9 cellular contexts compared by ENCODE assay signal in genomic region chr15:74365619-74366445, GRCh38. TPM values are rescaled to one million over a fixed set of nuclear protein-coding genes. Genes with fewer than 3 reads are reported as not detected.
A peak's percentile ranks its signal among the peaks of the same experiment; 100 is the strongest.
DNase-seq lines count a peak whose midpoint lies in the region; ATAC-seq and TF ChIP-seq lines count a peak whose summit lies in the region.
"Had no signal": no experiment of that assay in that cellular context is flagged by ENCODE, and none has a peak within 500 bp of the region (broad histone marks: within the 10 kb centered on the region; RNA-seq: fewer than 3 reads in every experiment).

No MANE protein-coding gene starts in this region.

- H3K4me3 ChIP-seq in cardiac fibroblast (replicated peaks in 1 of 2; ENCODE audit: low read depth in 2 of 2, low read length in 2 of 2) = peak overlapping the region; percentile 50 to 53
- H3K4me3 ChIP-seq in stomach = peak overlapping the region; percentile 52 to 66 (median 54)
- H3K4me3 ChIP-seq: BLaER1 had no signal

- TF ChIP-seq CTCF in cardiac fibroblast (IDR thresholded peaks at IDR 0.05; ENCODE audit: low read depth, low read length) (no peak), stomach (IDR thresholded peaks at IDR 0.05) (no peak)

- no peaks in the 10 kb centered on the region for H3K9me3 ChIP-seq in stomach
- H3K9me3 ChIP-seq: BLaER1 had no signal

- H3K4me1 ChIP-seq in stomach = peaks cover 7 to 15% (median 12%) of the 10 kb centered on the region in 4 donors
- H3K4me1 ChIP-seq: BLaER1 had no signal

- H3K27me3 Mint-ChIP-seq in T-helper 2 cell treated with Interferon-gamma antibody and Interleukin-4, amounts not matched to agents 5 μg/mL and 100 μg/mL, for 36 hours (ENCODE audit: low read depth) = peaks cover 62% of the 10 kb centered on the region

- intact Hi-C loops in left colon (cut with DNase I, micrococcal nuclease) = no loop called here
- intact Hi-C loops in stomach (cut with DNase I; ENCODE audit: low total_unique reads) = no loop called here

- no peak for TF ChIP-seq POLR2A in stomach (IDR thresholded peaks at IDR 0.05)

- no peak for DNase-seq in T-helper 2 cell treated with Interferon-gamma antibody and Interleukin-4, amounts not matched to agents 5 μg/mL and 100 μg/mL, for 36 hours (ENCODE audit: low spot score)
- DNase-seq in T-helper 2 cell (no peak), cardiac fibroblast (ENCODE audit: low read depth in 2 of 2) (peak; percentile 49 to 72), left colon (no peak), stomach (no peak), KBM-7 (no peak), NCI-H226 (no peak)
- no peak for DNase-seq in stimulated activated naive CD4-positive, alpha-beta T cell treated with Interleukin-2 at 50 U/mL for 16 hours (lab: John Stamatoyannopoulos, UW)

- no peak overlapping the region for H3K27ac Mint-ChIP-seq in T-helper 2 cell treated with Interferon-gamma antibody and Interleukin-4, amounts not matched to agents 5 μg/mL and 100 μg/mL, for 36 hours

- in situ Hi-C loops in KBM-7 (cut with MboI; ENCODE audit: low pct_unique_long_range_greater_than_20kb, low sequenced_read_pairs) = no loop called here

- H3K36me3 Mint-ChIP-seq in T-helper 2 cell treated with Interferon-gamma antibody and Interleukin-4, amounts not matched to agents 5 μg/mL and 100 μg/mL, for 36 hours (ENCODE audit: low read depth) = no peaks in the 10 kb centered on the region

- ATAC-seq in left colon = peak; percentile 63

- peak overlapping the region; percentile 59 for H3K4me3 Mint-ChIP-seq in T-helper 2 cell treated with Interferon-gamma antibody and Interleukin-4, amounts not matched to agents 5 μg/mL and 100 μg/mL, for 36 hours

- H3K27me3 ChIP-seq in stomach = peaks cover 0 to 60% (median 30%) of the 10 kb centered on the region in 3 donors
- H3K27me3 ChIP-seq: BLaER1 had no signal

- H3K9me3 Mint-ChIP-seq in T-helper 2 cell treated with Interferon-gamma antibody and Interleukin-4, amounts not matched to agents 5 μg/mL and 100 μg/mL, for 36 hours = no peaks in the 10 kb centered on the region

- TF ChIP-seq EP300 in stomach (IDR thresholded peaks at IDR 0.05) = no peak

- 5 to 13% (median 6%) methylated on average over 36 to 75 of the region's 75 CpGs for WGBS in stomach, 5 donors

- no peaks in the 10 kb centered on the region for H3K4me1 Mint-ChIP-seq in T-helper 2 cell treated with Interferon-gamma antibody and Interleukin-4, amounts not matched to agents 5 μg/mL and 100 μg/mL, for 36 hours (ENCODE audit: low read depth)

- H3K36me3 ChIP-seq in stomach = no peaks in the 10 kb centered on the region
- H3K36me3 ChIP-seq: BLaER1 had no signal

- H3K27ac ChIP-seq in stomach = peak overlapping the region; percentile 9 to 71 (median 60)
- H3K27ac ChIP-seq: BLaER1 had no signal

RNA-seq across cellular contexts. Expression of gene CYP11A1, which starts 1.6 kb away (rescaled TPM):
- total RNA-seq in left colon = under 1 TPM in 1 of 2 donors, not detected in 1; 0.31 TPM
- 1 to 10 TPM in 1 of 5 donors, not detected in 4; 3.9 TPM for total RNA-seq in stomach
- polyA plus RNA-seq in stomach = 10 to 100 TPM in 1 of 3 donors, 1 to 10 TPM in 2; 2.5 to 10.2 (median 4.5) TPM

Comparison
In these comparisons a context has a peak if more than half of its experiments do, and no peak if none do; other contexts are left out.
1. DNase-seq: peak in cardiac fibroblast (2 of 2); none in T-helper 2 cell treated with Interferon-gamma antibody and Interleukin-4, amounts not matched to agents 5 μg/mL and 100 μg/mL, for 36 hours (single experiment), T-helper 2 cell (0 of 5), left colon (0 of 2), stomach (single experiment), stimulated activated naive CD4-positive, alpha-beta T cell treated with Interleukin-2 at 50 U/mL for 16 hours (single experiment), KBM-7 (single experiment) and NCI-H226 (single experiment).